8 cellular contexts compared by ENCODE assay signal in the genomic region with DNA sequence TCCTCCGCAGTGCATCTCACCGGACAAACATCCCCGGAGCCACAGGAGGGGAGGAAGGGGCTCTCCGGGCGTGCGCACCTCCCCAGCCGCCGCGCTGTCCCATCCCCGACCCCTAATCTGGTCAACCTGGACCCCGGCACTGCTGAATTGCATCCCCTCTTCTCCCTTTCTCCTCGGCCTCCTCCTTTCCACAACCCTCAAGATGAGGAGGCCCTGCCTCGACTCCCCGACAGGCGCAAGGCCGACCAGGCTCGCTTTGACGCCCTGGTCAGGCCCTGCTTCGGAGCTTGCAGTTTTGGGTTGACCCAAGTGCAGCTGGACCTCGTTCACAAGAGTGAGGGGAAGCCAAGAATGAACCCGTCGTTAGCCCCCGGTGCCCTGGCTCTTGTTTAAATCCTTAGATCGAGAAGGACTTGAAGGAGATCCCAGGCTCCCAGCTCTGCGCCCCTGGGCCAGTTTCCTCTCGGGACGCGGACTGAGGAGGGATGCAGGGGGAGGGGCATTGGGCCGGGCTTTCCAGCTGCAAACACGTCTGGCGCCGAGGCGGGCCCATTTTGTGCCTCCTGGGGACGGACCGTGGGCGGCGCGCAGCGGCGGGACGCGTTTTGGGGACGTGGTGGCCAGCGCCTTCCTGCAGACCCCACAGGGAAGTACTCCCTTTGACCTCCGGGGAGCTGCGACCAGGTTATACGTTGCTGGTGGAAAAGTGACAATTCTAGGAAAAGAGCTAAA. TPM values are rescaled to one million over a fixed set of nuclear protein-coding genes. Genes with fewer than 3 reads are reported as not detected.
DNase-seq lines count a peak whose midpoint lies in the region; ATAC-seq, FAIRE-seq and TF ChIP-seq lines count a peak whose summit lies in the region.

No MANE protein-coding gene starts in this region.

- H3F3A ChIP-seq in MM.1S (ENCODE audit: insufficient read depth, low read length) (no peaks in the 10 kb centered on the region), neural progenitor cell (ENCODE audit: low read depth) (peaks cover 21% of the 10 kb centered on the region)

- H2AFZ ChIP-seq in MM.1S (ENCODE audit: low read length) = no peak overlapping the region
- peak overlapping the region; percentile 52 for H2AFZ ChIP-seq in neural progenitor cell (replicated peaks)

- ATAC-seq in foreskin keratinocyte = no peak

- H3K27me3 Mint-ChIP-seq in neural progenitor cell (ENCODE audit: insufficient read depth, low read depth) = peaks cover 55% of the 10 kb centered on the region

- no peak overlapping the region for H3K27ac Mint-ChIP-seq in neural progenitor cell

- H3K4me3 Mint-ChIP-seq in neural progenitor cell = peak overlapping the region; percentile 76

- H3K27ac ChIP-seq in MM.1S (ENCODE audit: low read length) (no peak overlapping the region), neural progenitor cell (no peak overlapping the region), foreskin keratinocyte (no peak overlapping the region)

- H3K79me2 ChIP-seq in MM.1S (ENCODE audit: low read length) (no peaks in the 10 kb centered on the region), neural progenitor cell (ENCODE audit: low read depth) (no peaks in the 10 kb centered on the region)

- H4K20me1 ChIP-seq in MM.1S (ENCODE audit: insufficient read depth, low read length) = no peaks in the 10 kb centered on the region
- H4K20me1 ChIP-seq in neural progenitor cell (ENCODE audit: low read depth) = peaks cover 3% of the 10 kb centered on the region

- peak overlapping the region; percentile 32; the same call in 1 of the 2 replicates for H3K4me2 ChIP-seq in MM.1S (ENCODE audit: low read depth, low read length)
- peak overlapping the region; percentile 58 for H3K4me2 ChIP-seq in neural progenitor cell

- no peaks in the 10 kb centered on the region for H3K9me3 ChIP-seq in MM.1S (replicated peaks; ENCODE audit: insufficient read depth, low read length)
- no peaks in the 10 kb centered on the region for H3K9me3 ChIP-seq in neural progenitor cell (ENCODE audit: low read depth)

- TF ChIP-seq CTCF in BJ (IDR thresholded peaks at IDR 0.05; ENCODE audit: insufficient read depth, low read depth, low read length) = no peak
- TF ChIP-seq CTCF in MM.1S (IDR thresholded peaks at IDR 0.05; ENCODE audit: low read length) = no peak
- no peak for TF ChIP-seq CTCF in fibroblast of the aortic adventitia (IDR thresholded peaks at IDR 0.05; ENCODE audit: insufficient read depth, low read length)
- TF ChIP-seq CTCF in neural progenitor cell (IDR thresholded peaks at IDR 0.05) = no peak
- TF ChIP-seq CTCF in foreskin keratinocyte (conservative IDR thresholded peaks at IDR 0.05) = no peak

- no peak for FAIRE-seq in H54 (lab: Jason Lieb, UNC)

- H3K4me3 ChIP-seq in BJ (ENCODE audit: low read depth, low read length) = peak overlapping the region; percentile 92
- H3K4me3 ChIP-seq in MM.1S (ENCODE audit: low read length) = peak overlapping the region; percentile 14; the same call in 1 of the 2 replicates
- peak overlapping the region; percentile 96 for H3K4me3 ChIP-seq in fibroblast of the aortic adventitia (ENCODE audit: low read depth, low read length)
- H3K4me3 ChIP-seq in neural progenitor cell = peak overlapping the region; percentile 55

- CTCF ChIA-PET in BJ (lab: Yijun Ruan, JAX) = interaction anchor here (0.8 to 5.5 kb wide), 17 partner anchors 10 to 1520 kb away, joined by 3 to 57 read pairs (median 7); no protein-coding TSS in a partner anchor

- DNase-seq in BJ (ENCODE audit: low read depth) (no peak), MM.1S (no peak), fibroblast of the aortic adventitia (ENCODE audit: low read depth) (peak; percentile 72), neural progenitor cell (ENCODE audit: low spot score) (peak; percentile 58), H54 (ENCODE audit: insufficient read length, low spot score) (no peak), RPMI8226 (no peak), foreskin keratinocyte (no peak)
- no peak for DNase-seq in activated CD4-positive, CD25-positive, alpha-beta regulatory T cell (lab: John Stamatoyannopoulos, UW)

- no peaks in the 10 kb centered on the region for H3K9me3 Mint-ChIP-seq in neural progenitor cell

- H3K9me2 ChIP-seq in MM.1S (replicated peaks; ENCODE audit: insufficient read depth, low read length) = no peaks in the 10 kb centered on the region

- H3K4me1 Mint-ChIP-seq in neural progenitor cell = peaks cover 17% of the 10 kb centered on the region

- no peak overlapping the region for H3K9ac ChIP-seq in MM.1S (ENCODE audit: low read length)
- no peak overlapping the region for H3K9ac ChIP-seq in neural progenitor cell

- 0 out of 2 replicates have a peak, but pooled peaks cover 3% of the 10 kb centered on the region for H3K4me1 ChIP-seq in MM.1S (ENCODE audit: low read length)
- peaks cover 15% of the 10 kb centered on the region for H3K4me1 ChIP-seq in neural progenitor cell
- peaks cover under 1% of the 10 kb centered on the region for H3K4me1 ChIP-seq in foreskin keratinocyte

- H3K36me3 ChIP-seq in BJ (ENCODE audit: control insufficient read depth, insufficient read depth, low read length) (peaks cover 10% of the 10 kb centered on the region; the same call in 1 of the 2 replicates), MM.1S (replicated peaks; ENCODE audit: insufficient read depth, low read length) (no peaks in the 10 kb centered on the region), neural progenitor cell (no peaks in the 10 kb centered on the region)

- H3K27me3 ChIP-seq in BJ (ENCODE audit: control insufficient read depth, insufficient read depth, low read length) (no peaks in the 10 kb centered on the region), MM.1S (replicated peaks; ENCODE audit: insufficient read depth, low read length) (peaks cover 52% of the 10 kb centered on the region), neural progenitor cell (peaks cover 82% of the 10 kb centered on the region), foreskin keratinocyte (peaks cover 77% of the 10 kb centered on the region)

- POLR2A ChIA-PET in BJ (lab: Charles Lee) = no interaction called here

- no peaks in the 10 kb centered on the region for H3K36me3 Mint-ChIP-seq in neural progenitor cell

- TF ChIP-seq POLR2A in H54 (IDR thresholded peaks at IDR 0.05; ENCODE audit: low read depth, low read length) = no peak

RNA-seq across cellular contexts. Expression of a gene that starts 2.5 kb away (rescaled TPM):
- polyA plus RNA-seq in BJ (2011; rRNA removed) (90.5 and 129 TPM in 2 replicates), foreskin keratinocyte (not detected in 2 replicates)
- polyA minus RNA-seq in BJ (2011; rRNA and poly(A)+ RNA removed) = 84.9 and 119 TPM in 2 replicates
- total RNA-seq in fibroblast of the aortic adventitia (ENCODE audit: low replicate concordance) (707 and 865 TPM in 2 replicates), neural progenitor cell (ENCODE audit: low replicate concordance) (1.8 and 2.1 TPM in 2 replicates), foreskin keratinocyte (0.07 TPM in 1 of 2 replicates, not detected in the other)

Comparison
In these comparisons a context has a peak if more than half of its experiments do, and no peak if none do; other contexts are left out.
1. DNase-seq: peak in fibroblast of the aortic adventitia (single experiment) and neural progenitor cell (single experiment); none in BJ (single experiment), MM.1S (single experiment), activated CD4-positive, CD25-positive, alpha-beta regulatory T cell (0 of 4), H54 (single experiment), RPMI8226 (single experiment) and foreskin keratinocyte (0 of 2).
2. H3K4me3 ChIP-seq: peak in every context shown above with its lines; median percentile 96 in fibroblast of the aortic adventitia; 92 in BJ; 55 in neural progenitor cell; 14 in MM.1S.
3. RNA of a gene that starts 2.5 kb away (total RNA-seq): 707 to 865 TPM in fibroblast of the aortic adventitia; 1.8 to 2.1 TPM in neural progenitor cell and 0.07 TPM in foreskin keratinocyte; every median in the first group is over 100 times any median in the second.